ENCODE assay signal across 27 cellular contexts in the genomic region with DNA sequence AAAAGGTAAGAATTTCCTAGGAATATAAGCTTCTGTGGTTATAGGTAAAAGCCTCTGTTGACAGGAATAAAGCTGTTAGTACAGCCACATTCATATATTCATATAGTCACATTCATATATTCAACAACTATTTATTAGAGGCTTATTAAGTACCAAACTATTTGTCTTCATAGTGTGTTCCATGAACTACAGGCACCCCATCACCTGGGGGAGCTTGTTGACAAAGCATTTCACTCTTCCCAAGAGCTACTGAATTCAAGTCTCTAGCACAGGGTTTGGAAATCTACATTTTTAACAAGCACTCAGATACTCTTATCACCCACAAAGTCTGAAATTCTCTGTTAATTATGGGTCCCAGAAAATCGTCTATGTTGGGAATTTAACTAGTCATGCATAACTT.
DNase-seq lines count a peak whose midpoint lies in the region; ATAC-seq and TF ChIP-seq lines count a peak whose summit lies in the region.
"Had no signal": no experiment of that assay in that cellular context is flagged by ENCODE, and none has a peak within 500 bp of the region (broad histone marks: within the 10 kb centered on the region; RNA-seq: fewer than 3 reads in every experiment).

No MANE protein-coding gene starts in this region.

- no peak overlapping the region for H3K4me3 Mint-ChIP-seq in osteocyte (ENCODE audit: unreplicated experiment)
- H3K4me3 Mint-ChIP-seq: activated CD4-positive, alpha-beta T cell treated with anti-CD3 and anti-CD28 coated beads for 36 hours; activated T-cell treated with anti-CD3 and anti-CD28 coated beads, Interleukin-2, amount 50 U/mL, for 4 hours; CD4-positive, alpha-beta memory T cell had no signal

- H3K27me3 Mint-ChIP-seq in osteocyte (ENCODE audit: unreplicated experiment) = peaks cover 9% of the 10 kb centered on the region
- H3K27me3 Mint-ChIP-seq: activated CD4-positive, alpha-beta T cell treated with anti-CD3 and anti-CD28 coated beads for 36 hours; CD4-positive, alpha-beta memory T cell had no signal

- WGBS in IMR-90 (ENCODE audit: extremely low coverage in 2 of 2, insufficient read length in 1 of 2), 2 experiments = no CpG with 5 or more reads among the region's 1 CpG

- H3K36me3 ChIP-seq in IMR-90 (ENCODE audit: control insufficient read depth, insufficient read depth, low read length) = no peaks in the 10 kb centered on the region
- H3K36me3 ChIP-seq in RWPE2 (ENCODE audit: low read depth) = no peaks in the 10 kb centered on the region
- no peaks in the 10 kb centered on the region for H3K36me3 ChIP-seq in mucosa of descending colon (ENCODE audit: low read depth)
- H3K36me3 ChIP-seq: MG63, sigmoid colon, SJSA1, uterus had no signal

- ATAC-seq in IMR-90 (ENCODE audit: low read depth) (no peak), RWPE2 (ENCODE audit: low read depth) (no peak; the same call in 2 of the 3 replicates), mucosa of descending colon (no peak), left ventricle myocardium superior (no peak)
- ATAC-seq: activated CD4-positive, alpha-beta T cell treated with anti-CD3 and anti-CD28 coated beads for 36 hours; activated T-cell treated with anti-CD3 and anti-CD28 coated beads, Interleukin-2, amount 50 U/mL, for 4 hours; left colon; Panc1 had no signal

- H3K4ac ChIP-seq in IMR-90 (ENCODE audit: low read depth, low read length) = no peak overlapping the region

- intact Hi-C loops in IMR-90 (cut with micrococcal nuclease) = loop anchor here (5.0 kb wide), 1 partner anchor 45 kb away; no protein-coding TSS in a partner anchor
- intact Hi-C loops in mucosa of descending colon (cut with DNase I, micrococcal nuclease) = no loop called here
- intact Hi-C loops in left ventricle myocardium superior (cut with micrococcal nuclease) = no loop called here

- H3K9me3 Mint-ChIP-seq in osteocyte (ENCODE audit: unreplicated experiment) = no peaks in the 10 kb centered on the region
- H3K9me3 Mint-ChIP-seq: activated T-cell treated with anti-CD3 and anti-CD28 coated beads, Interleukin-2, amount 50 U/mL, for 4 hours had no signal

- H4K5ac ChIP-seq in IMR-90 (ENCODE audit: low read depth, low read length) = no peak overlapping the region

- peaks cover 7% of the 10 kb centered on the region for H3K4me1 Mint-ChIP-seq in osteocyte (ENCODE audit: unreplicated experiment)
- H3K4me1 Mint-ChIP-seq: activated CD4-positive, alpha-beta T cell treated with anti-CD3 and anti-CD28 coated beads for 36 hours; CD4-positive, alpha-beta memory T cell had no signal

- H3K23ac ChIP-seq in IMR-90 (ENCODE audit: low read depth, low read length) = no peak overlapping the region

- BruUV-seq in IMR-90 (replicated peaks; lab: Mats Ljungman, UMichigan) = no TSS peak

- no peak overlapping the region for H2AFZ ChIP-seq in IMR-90 (replicated peaks; ENCODE audit: low read length, poor library complexity)

- no peaks in the 10 kb centered on the region; the same call in 1 of the 2 replicates for H3K9me1 ChIP-seq in IMR-90 (ENCODE audit: insufficient read depth, low read length)

- H2BK5ac ChIP-seq in IMR-90 (ENCODE audit: low read depth, low read length, poor library complexity, severe bottlenecking) = no peak overlapping the region

- CTCF ChIA-PET in IMR-90 (lab: Yijun Ruan, JAX) = no interaction called here

- no peak overlapping the region for H4K91ac ChIP-seq in IMR-90 (ENCODE audit: insufficient read depth, low read depth, low read length)

- peak; percentile 41 for DNase-seq in AG10803 (ENCODE audit: low read depth)
- peak; percentile 19 for DNase-seq in IMR-90
- no peak for DNase-seq in RWPE2 (ENCODE audit: low spot score)
- peak; percentile 16 for DNase-seq in kidney tubule cell (ENCODE audit: low spot score)
- no peak for DNase-seq in mucosa of descending colon
- no peak for DNase-seq in osteocyte (ENCODE audit: extremely low spot score, unreplicated experiment)
- DNase-seq in NCI-H187 (lab: John Stamatoyannopoulos, UW) = no peak
- no peak for DNase-seq in left ventricle myocardium superior
- DNase-seq: activated CD4-positive, alpha-beta T cell treated with anti-CD3 and anti-CD28 coated beads for 36 hours; activated CD8-positive, alpha-beta memory T cell treated with anti-CD3 and anti-CD28 coated beads for 24 hours; activated naive CD4-positive, alpha-beta T cell treated with Interleukin-2 at 50 U/mL for 16 hours; activated T-cell treated with anti-CD3 and anti-CD28 coated beads, Interleukin-2, amount 50 U/mL, for 4 hours; amniotic stem cell; CD4-positive, alpha-beta memory T cell; DMS153; glutamatergic neuron; left colon; MG63; midbrain; NCI-H345; posterior cingulate gyrus; sigmoid colon; T-helper 1 cell; uterus had no signal

- in situ Hi-C loops in IMR-90 (cut with MboI; ENCODE audit: low sequenced_read_pairs) = no loop called here

- POLR2A ChIA-PET in IMR-90 (lab: Charles Lee; ENCODE audit: unreplicated experiment) = no interaction called here

- no peaks in the 10 kb centered on the region for H3K79me1 ChIP-seq in IMR-90 (ENCODE audit: low read depth in 1 of 2, low read length in 2 of 2)

- H3K4me1 ChIP-seq in IMR-90 (ENCODE audit: control insufficient read depth, insufficient read depth, low read length) (peaks cover 1% of the 10 kb centered on the region; the same call in 1 of the 2 replicates), RWPE2 (ENCODE audit: insufficient read depth, poor library complexity, severe bottlenecking) (peaks cover 20% of the 10 kb centered on the region), mucosa of descending colon (ENCODE audit: low read depth) (peaks cover 4% of the 10 kb centered on the region)
- H3K4me1 ChIP-seq: SJSA1 had no signal

- no peaks in the 10 kb centered on the region for H4K20me1 ChIP-seq in IMR-90 (ENCODE audit: insufficient read depth, low read length)

- dilution Hi-C loops in IMR-90 (cut with HindIII; ENCODE audit: low sequenced_read_pairs, unreplicated experiment) = no loop called here

- no peak overlapping the region for H3K27ac Mint-ChIP-seq in osteocyte (ENCODE audit: unreplicated experiment)
- H3K27ac Mint-ChIP-seq: activated CD4-positive, alpha-beta T cell treated with anti-CD3 and anti-CD28 coated beads for 36 hours; CD4-positive, alpha-beta memory T cell had no signal

- no peak overlapping the region for H3K18ac ChIP-seq in IMR-90 (ENCODE audit: low read depth, low read length)

- no peak overlapping the region for H2AK5ac ChIP-seq in IMR-90 (ENCODE audit: low read depth, low read length)

- H4K8ac ChIP-seq in IMR-90 (ENCODE audit: low read depth in 2 of 2, low read length in 2 of 2) = no peak overlapping the region

- H2BK20ac ChIP-seq in IMR-90 (ENCODE audit: low read depth, low read length) = no peak overlapping the region

- H3K36me3 Mint-ChIP-seq in osteocyte (ENCODE audit: unreplicated experiment) = no peaks in the 10 kb centered on the region
- H3K36me3 Mint-ChIP-seq: CD4-positive, alpha-beta memory T cell had no signal

- H2AK9ac ChIP-seq in IMR-90 (replicated peaks; ENCODE audit: low read depth, low read length, poor library complexity) = no peak overlapping the region

- TF ChIP-seq RAD21 in IMR-90 (IDR thresholded peaks at IDR 0.05; ENCODE audit: low read length) = peak; percentile 34

- H3K9me3 ChIP-seq in IMR-90 (ENCODE audit: control insufficient read depth, insufficient read depth, low read length) = no peaks in the 10 kb centered on the region
- no peaks in the 10 kb centered on the region for H3K9me3 ChIP-seq in RWPE2 (ENCODE audit: severe bottlenecking)
- H3K9me3 ChIP-seq in mucosa of descending colon = no peaks in the 10 kb centered on the region
- H3K9me3 ChIP-seq: MG63, sigmoid colon, SJSA1, uterus had no signal

- no peak overlapping the region for H3K4me2 ChIP-seq in IMR-90 (ENCODE audit: low read depth, low read length)

- H2BK120ac ChIP-seq in IMR-90 (ENCODE audit: low read depth, low read length) = no peak overlapping the region

- no peak overlapping the region for H2BK15ac ChIP-seq in IMR-90 (ENCODE audit: low read depth, low read length)

- TF ChIP-seq POLR2A in IMR-90 (IDR thresholded peaks at IDR 0.05; ENCODE audit: low read depth, low read length) = no peak

- H3K4me3 ChIP-seq in AG10803 (ENCODE audit: low read length) (no peak overlapping the region), IMR-90 (ENCODE audit: insufficient read depth, low read depth, low read length) (no peak overlapping the region), RWPE2 (ENCODE audit: severe bottlenecking) (no peak overlapping the region), mucosa of descending colon (no peak overlapping the region)
- H3K4me3 ChIP-seq: coronary artery, MG63, sigmoid colon, SJSA1, uterus had no signal

- no peak overlapping the region for H3K14ac ChIP-seq in IMR-90 (replicated peaks; ENCODE audit: low read depth, low read length)

- H3K9ac ChIP-seq in IMR-90 (ENCODE audit: low read depth, low read length) = no peak overlapping the region

- no peak overlapping the region for H3K56ac ChIP-seq in IMR-90 (ENCODE audit: extremely low read depth, insufficient read depth, low read length)

- peak; percentile 53 for TF ChIP-seq CTCF in AG10803 (conservative IDR thresholded peaks at IDR 0.05; ENCODE audit: low read length)
- TF ChIP-seq CTCF in IMR-90 (conservative IDR thresholded peaks at IDR 0.05; ENCODE audit: low read depth, low read length) = no peak
- TF ChIP-seq CTCF in RWPE2 (IDR thresholded peaks at IDR 0.05; ENCODE audit: poor library complexity, severe bottlenecking) = peak; percentile 57
- TF ChIP-seq CTCF in mucosa of descending colon (IDR thresholded peaks at IDR 0.05) = no peak
- TF ChIP-seq CTCF in osteocyte (IDR thresholded peaks at IDR 0.05) = no peak

- H3K27ac ChIP-seq in IMR-90 (ENCODE audit: insufficient read depth, low read length) (no peak overlapping the region), RWPE2 (ENCODE audit: poor library complexity, severe bottlenecking) (no peak overlapping the region)
- H3K27ac ChIP-seq: coronary artery, sigmoid colon, SJSA1 had no signal

- no peaks in the 10 kb centered on the region; the same call in 1 of the 2 replicates for H3K27me3 ChIP-seq in IMR-90 (ENCODE audit: control insufficient read depth, insufficient read depth, low read length)
- no peaks in the 10 kb centered on the region for H3K27me3 ChIP-seq in RWPE2 (ENCODE audit: insufficient read depth, poor library complexity, severe bottlenecking)
- H3K27me3 ChIP-seq: MG63, sigmoid colon, SJSA1, uterus had no signal

TF ChIP-seq in IMR-90, 13 proteins besides CTCF, POLR2A, EP300 and RAD21 (continues in another document):
- no peak for TF ChIP-seq MXI1 (IDR thresholded peaks at IDR 0.05; ENCODE audit: borderline replicate concordance, low read depth, low read length)
- no peak for TF ChIP-seq SMC3 (IDR thresholded peaks at IDR 0.05; ENCODE audit: low read depth, low read length)
- TF ChIP-seq, protein P1, sequence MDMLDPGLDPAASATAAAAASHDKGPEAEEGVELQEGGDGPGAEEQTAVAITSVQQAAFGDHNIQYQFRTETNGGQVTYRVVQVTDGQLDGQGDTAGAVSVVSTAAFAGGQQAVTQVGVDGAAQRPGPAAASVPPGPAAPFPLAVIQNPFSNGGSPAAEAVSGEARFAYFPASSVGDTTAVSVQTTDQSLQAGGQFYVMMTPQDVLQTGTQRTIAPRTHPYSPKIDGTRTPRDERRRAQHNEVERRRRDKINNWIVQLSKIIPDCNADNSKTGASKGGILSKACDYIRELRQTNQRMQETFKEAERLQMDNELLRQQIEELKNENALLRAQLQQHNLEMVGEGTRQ (IDR thresholded peaks at IDR 0.05; ENCODE audit: low read depth, low read length) = no peak
- no peak for TF ChIP-seq NFE2L2 (IDR thresholded peaks at IDR 0.05; ENCODE audit: low read depth, low read length)
- TF ChIP-seq MAZ (IDR thresholded peaks at IDR 0.05; ENCODE audit: borderline replicate concordance, low read depth, low read length) = no peak

Comparison
In these comparisons a context has a peak if more than half of its experiments do, and no peak if none do; other contexts are left out.
1. DNase-seq: peak in AG10803 (single experiment), IMR-90 (single experiment) and kidney tubule cell (single experiment); none in RWPE2 (single experiment), mucosa of descending colon (0 of 3), osteocyte (single experiment), NCI-H187 (0 of 2) and left ventricle myocardium superior (single experiment).
2. CTCF ChIP-seq: peak in AG10803 (single experiment) and RWPE2 (single experiment); none in IMR-90 (single experiment), mucosa of descending colon (single experiment) and osteocyte (single experiment).